Comparison of ENCODE assay signal across 8 cellular contexts in the genomic region with DNA sequence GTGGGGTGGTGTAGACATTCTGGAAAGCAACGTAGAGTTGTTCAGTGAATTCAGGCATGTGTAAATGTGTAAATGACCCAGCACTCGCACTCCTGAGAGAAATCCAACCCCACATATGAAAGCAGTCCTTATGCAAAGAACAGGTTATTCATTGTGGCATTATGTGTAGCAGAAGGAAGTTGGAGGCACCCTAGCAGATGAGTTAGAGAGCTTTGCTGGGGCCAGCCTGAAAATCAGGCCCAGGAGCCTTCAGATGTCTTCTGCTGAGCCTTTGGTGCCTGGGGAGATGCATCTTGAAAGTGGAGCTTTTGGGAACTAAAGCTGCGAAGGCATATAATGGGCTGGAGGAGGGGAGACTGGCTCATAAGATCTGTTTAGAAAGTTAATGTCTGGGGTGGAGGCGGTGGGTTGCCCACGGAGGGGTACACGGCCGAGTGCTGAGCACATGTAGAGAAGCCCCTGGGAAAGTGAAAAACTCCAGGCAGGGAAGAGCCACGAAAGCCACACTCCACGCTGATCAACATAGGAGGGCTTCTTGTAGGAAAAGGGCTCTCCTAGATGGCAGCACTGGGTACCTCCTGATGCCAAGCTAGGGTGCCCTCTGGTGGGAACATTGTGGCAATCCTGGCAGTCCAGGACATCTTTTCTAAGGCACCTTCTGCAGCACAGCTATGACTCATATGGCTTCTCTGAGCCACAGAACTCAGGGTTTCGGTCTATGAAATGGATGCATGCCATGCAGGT. TPM values are rescaled to one million over a fixed set of nuclear protein-coding genes. Genes with fewer than 3 reads are reported as not detected.
DNase-seq lines count a peak whose midpoint lies in the region; ATAC-seq and TF ChIP-seq lines count a peak whose summit lies in the region.

No MANE protein-coding gene starts in this region.

- H3K4me3 ChIP-seq in cardiac fibroblast (replicated peaks in 1 of 2; ENCODE audit: low read depth in 2 of 2, low read length in 2 of 2) (no peak overlapping the region), kidney epithelial cell (ENCODE audit: low read depth, low read length) (no peak overlapping the region)

- no peak overlapping the region for H3K27ac Mint-ChIP-seq in activated B cell treated with CpG ODN at 0.5 μM for 24 hours

- peaks cover 9% of the 10 kb centered on the region for H3K27me3 ChIP-seq in kidney epithelial cell (ENCODE audit: control insufficient read depth, insufficient read depth, low read length)

- H3K4me1 Mint-ChIP-seq in activated B cell treated with CpG ODN at 0.5 μM for 24 hours: peaks cover 1% of the 10 kb centered on the region

- POLR2A ChIA-PET in activated B cell treated with CpG ODN at 0.5 μM for 24 hours (lab: Charles Lee): no interaction called here

- H3K36me3 Mint-ChIP-seq in activated B cell treated with CpG ODN at 0.5 μM for 24 hours (ENCODE audit: low read depth): no peaks in the 10 kb centered on the region

- TF ChIP-seq CTCF in activated B cell treated with CpG ODN at 0.5 μM for 24 hours (IDR thresholded peaks at IDR 0.05) (no peak), cardiac fibroblast (IDR thresholded peaks at IDR 0.05; ENCODE audit: low read depth, low read length) (peak; percentile 88), kidney epithelial cell (IDR thresholded peaks at IDR 0.05; ENCODE audit: insufficient read depth, low read length, poor library complexity, severe bottlenecking) (peak; percentile 100)

- intact Hi-C loops in activated B cell treated with CpG ODN at 0.5 μM for 24 hours (cut with micrococcal nuclease): loop anchor here (1.0 to 5.0 kb wide), 5 partner anchors 48 to 654 kb away; no protein-coding TSS in a partner anchor

- no peak overlapping the region for H3K4me3 Mint-ChIP-seq in activated B cell treated with CpG ODN at 0.5 μM for 24 hours

- H3K27me3 Mint-ChIP-seq in activated B cell treated with CpG ODN at 0.5 μM for 24 hours: peaks cover 16% of the 10 kb centered on the region

- H3K36me3 ChIP-seq in kidney epithelial cell (ENCODE audit: control insufficient read depth, insufficient read depth, low read length): no peaks in the 10 kb centered on the region

- no peaks in the 10 kb centered on the region for H3K9me3 Mint-ChIP-seq in activated B cell treated with CpG ODN at 0.5 μM for 24 hours

- peak; percentile 97 for DNase-seq in AG08395 (ENCODE audit: low spot score)
- DNase-seq in NCI-H2227 (lab: John Stamatoyannopoulos, UW; ENCODE audit: unreplicated experiment): peak; percentile 62
- peak; percentile 34 for DNase-seq in activated B cell treated with CpG ODN at 0.5 μM for 24 hours
- peak; percentile 91 to 96 for DNase-seq in cardiac fibroblast (ENCODE audit: low read depth in 2 of 2)
- peak; percentile 88 for DNase-seq in kidney epithelial cell (ENCODE audit: low read depth)
- peak; percentile 54 to 70 for DNase-seq in stimulated activated CD4-positive, alpha-beta T cell treated with anti-CD3 and anti-CD28 coated beads, Interleukin-2, amount 100 ng/mL, for 48 hours

- peak; percentile 91 for ATAC-seq in GM18870 (IDR thresholded peaks at IDR 0.05; ENCODE audit: unreplicated experiment)
- peak; percentile 83 for ATAC-seq in HG03159 (IDR thresholded peaks at IDR 0.05; ENCODE audit: unreplicated experiment)
- ATAC-seq in activated B cell treated with CpG ODN at 0.5 μM for 24 hours (ENCODE audit: low read depth): peak; percentile 97

- CTCF ChIA-PET in activated B cell treated with CpG ODN at 0.5 μM for 24 hours (lab: Charles Lee): interaction anchor here (0.7 to 1.9 kb wide), 13 partner anchors 11 to 653 kb away, joined by 3 to 14 read pairs (median 4); no protein-coding TSS in a partner anchor

RNA-seq across cellular contexts. Expression of a gene that starts 6.1 kb away (rescaled TPM):
- total RNA-seq in activated B cell treated with CpG ODN at 0.5 μM for 24 hours (not detected in 2 replicates), kidney epithelial cell (not detected in 2 replicates)

RNA-seq across cellular contexts. Expression of a gene that starts 35.9 kb away (rescaled TPM):
- total RNA-seq in activated B cell treated with CpG ODN at 0.5 μM for 24 hours (not detected in 2 replicates), kidney epithelial cell (239 and 244 TPM in 2 replicates)

RNA-seq across cellular contexts. Expression of a gene that starts 40.0 kb away (rescaled TPM):
- not detected in 2 replicates for total RNA-seq in activated B cell treated with CpG ODN at 0.5 μM for 24 hours
- total RNA-seq in kidney epithelial cell: not detected in 2 replicates

RNA-seq across cellular contexts. Expression of a gene that starts 52.8 kb away (rescaled TPM):
- total RNA-seq in activated B cell treated with CpG ODN at 0.5 μM for 24 hours: not detected in 2 replicates
- 6.9 and 9.2 TPM in 2 replicates for total RNA-seq in kidney epithelial cell

RNA-seq across cellular contexts. Expression of a gene that starts 58.2 kb away (rescaled TPM):
- not detected in 2 replicates for total RNA-seq in activated B cell treated with CpG ODN at 0.5 μM for 24 hours
- total RNA-seq in kidney epithelial cell: not detected in 2 replicates

Comparison
In these comparisons a context has a peak if more than half of its experiments do, and no peak if none do; other contexts are left out.
1. DNase-seq: peak in every context shown above with its lines; median percentile 97 in AG08395; 94 in cardiac fibroblast; 88 in kidney epithelial cell; 62 in NCI-H2227; 62 in stimulated activated CD4-positive, alpha-beta T cell treated with anti-CD3 and anti-CD28 coated beads, Interleukin-2, amount 100 ng/mL, for 48 hours; 34 in activated B cell treated with CpG ODN at 0.5 μM for 24 hours.
2. RNA of a gene that starts 35.9 kb away (total RNA-seq): 239 to 244 TPM in kidney epithelial cell; not detected in activated B cell treated with CpG ODN at 0.5 μM for 24 hours; every median in the first group is over 100 times any median in the second.
3. Peak in every context shown above with its lines, with median percentiles within 50 percentile points of each other: ATAC-seq.